22 cellular contexts compared by ENCODE assay signal in the genomic region with DNA sequence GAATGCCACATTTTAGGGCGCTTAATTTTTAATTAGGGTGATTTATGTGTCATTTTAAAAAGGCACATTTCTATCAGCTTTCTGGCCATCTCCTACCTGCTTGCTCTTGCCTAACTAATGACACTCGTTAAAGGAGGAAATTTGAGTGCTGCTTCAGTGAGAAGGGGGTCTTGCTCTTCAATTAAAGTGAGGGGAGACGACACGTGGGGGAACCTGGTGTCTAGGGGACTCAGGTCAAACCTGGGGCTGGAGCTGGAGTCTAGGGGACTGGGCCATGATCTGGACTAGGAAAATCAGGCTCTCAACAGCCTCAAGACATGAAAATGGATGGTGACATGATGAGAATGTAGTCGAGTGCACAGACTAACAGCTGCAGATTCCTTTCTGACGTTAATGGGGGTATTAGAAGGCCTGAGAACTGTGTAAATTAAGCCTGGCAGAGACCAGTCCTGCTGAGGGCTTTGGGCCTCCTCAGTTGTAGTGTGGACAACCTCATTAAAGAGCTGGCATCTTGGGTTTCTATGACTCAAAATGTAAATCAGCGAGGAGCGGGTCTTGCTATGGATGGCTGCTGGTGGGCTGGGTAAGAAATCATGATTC.
A peak's percentile ranks its signal among the peaks of the same experiment; 100 is the strongest.
DNase-seq lines count a peak whose midpoint lies in the region; ATAC-seq and TF ChIP-seq lines count a peak whose summit lies in the region.
"Had no signal": no experiment of that assay in that cellular context is flagged by ENCODE, and none has a peak within 500 bp of the region (broad histone marks: within the 10 kb centered on the region; RNA-seq: fewer than 3 reads in every experiment).

No MANE protein-coding gene starts in this region.

- H3K4me3 ChIP-seq in A673 (ENCODE audit: low read depth, low read length, poor library complexity, severe bottlenecking) (no peak overlapping the region), GM23338 (no peak overlapping the region)
- H3K4me3 ChIP-seq: MG63 had no signal

- CTCF ChIA-PET in A673 (lab: Charles Lee), result no interaction called here

- H3K9me3 ChIP-seq in A673 (ENCODE audit: low read depth, low read length, poor library complexity, severe bottlenecking) (no peaks in the 10 kb centered on the region), T-helper 17 cell (ENCODE audit: control insufficient read depth, low read length, poor library complexity, severe bottlenecking) (no peaks in the 10 kb centered on the region)
- H3K9me3 ChIP-seq: Caco-2, MG63 had no signal

- TF ChIP-seq CTCF in A673 (conservative IDR thresholded peaks at IDR 0.05; ENCODE audit: low read depth, low read length), result no peak
- no peak for TF ChIP-seq CTCF in GM23338 (conservative IDR thresholded peaks at IDR 0.05; ENCODE audit: low read depth in 2 of 2)

- ATAC-seq in GM23338 (no peak), HG02571 (IDR thresholded peaks at IDR 0.05; ENCODE audit: unreplicated experiment) (no peak), HG03571 (IDR thresholded peaks at IDR 0.05; ENCODE audit: unreplicated experiment) (no peak), T-helper 17 cell (no peak)
- ATAC-seq: CD8-positive, alpha-beta T cell; PC-3 had no signal

- no peaks in the 10 kb centered on the region for H3K9me2 ChIP-seq in GM23338 (ENCODE audit: insufficient read depth)

- peak; percentile 18 for DNase-seq in A673 (ENCODE audit: low spot score)
- no peak for DNase-seq in GM23338 (ENCODE audit: low spot score)
- peak; percentile 29 for DNase-seq in SK-N-DZ (ENCODE audit: low spot score)
- peak; percentile 60 for DNase-seq in myocyte (ENCODE audit: low read depth)
- no peak for DNase-seq in inferior parietal cortex (ENCODE audit: extremely low spot score)
- DNase-seq in T-helper 17 cell, result no peak
- DNase-seq: Caco-2; CD8-positive, alpha-beta T cell; H7; IMR-90; KG1; MG63; NCI-H1105 treated with DMSO at 0.1 percent for 48 hours; NCI-H2081; NCI-H446 treated with DMSO at 0.1 percent for 48 hours; NCI-H748 treated with DMSO at 0.1 percent for 48 hours; NK-92 treated with Interleukin-12 subunit alpha and Interleukin-12 subunit beta, amount 100 ng/mL, for 24 hours; PC-3 had no signal

- H3K27me3 Mint-ChIP-seq in GM23338 (ENCODE audit: insufficient read depth, low read depth, poor library complexity), result no peaks in the 10 kb centered on the region
- peaks cover 26% of the 10 kb centered on the region for H3K27me3 Mint-ChIP-seq in T-helper 17 cell

- H3K4me3 Mint-ChIP-seq in GM23338 (no peak overlapping the region), T-helper 17 cell (no peak overlapping the region)
- H3K4me3 Mint-ChIP-seq: B cell; CD8-positive, alpha-beta T cell had no signal

- POLR2A ChIA-PET in A673 (lab: Charles Lee; ENCODE audit: low non-redundant PET), result no interaction called here

- H3K4me1 ChIP-seq in A673 (ENCODE audit: insufficient read depth, low read length, poor library complexity, severe bottlenecking) (peaks cover 30% of the 10 kb centered on the region), GM23338 (ENCODE audit: insufficient read depth) (peaks cover 4% of the 10 kb centered on the region; the same call in 1 of the 2 replicates)
- H3K4me1 ChIP-seq: Caco-2 had no signal

- no peaks in the 10 kb centered on the region for H3K79me2 ChIP-seq in GM23338 (replicated peaks; ENCODE audit: insufficient read depth)

- H4K20me1 ChIP-seq in GM23338 (replicated peaks; ENCODE audit: insufficient read depth), result no peaks in the 10 kb centered on the region

- intact Hi-C loops in A673 (cut with micrococcal nuclease; ENCODE audit: unreplicated experiment), result no loop called here

- H2AFZ ChIP-seq in GM23338, result peak overlapping the region; percentile 38; the same call in 1 of the 2 replicates

- no peak overlapping the region for H3K4me2 ChIP-seq in GM23338

- H3K9me3 Mint-ChIP-seq in GM23338, result no peaks in the 10 kb centered on the region
- H3K9me3 Mint-ChIP-seq: CD8-positive, alpha-beta T cell had no signal

- H3K27ac ChIP-seq in A673 (ENCODE audit: low read depth, low read length, poor library complexity, severe bottlenecking) (peak overlapping the region; percentile 8), GM23338 (ENCODE audit: low read depth) (no peak overlapping the region)
- H3K27ac ChIP-seq: C4-2B had no signal

- H3K27me3 ChIP-seq in A673 (replicated peaks; ENCODE audit: insufficient read depth, low read depth, low read length, poor library complexity) (no peaks in the 10 kb centered on the region), GM23338 (ENCODE audit: insufficient read depth) (no peaks in the 10 kb centered on the region)
- H3K27me3 ChIP-seq: MG63 had no signal

- H3K4me1 Mint-ChIP-seq in GM23338 (peaks cover 21% of the 10 kb centered on the region), T-helper 17 cell (peaks cover 10% of the 10 kb centered on the region)
- H3K4me1 Mint-ChIP-seq: B cell had no signal

- no peaks in the 10 kb centered on the region for H3F3A ChIP-seq in GM23338 (replicated peaks; ENCODE audit: low read depth)

- no peaks in the 10 kb centered on the region for H3K36me3 Mint-ChIP-seq in GM23338 (ENCODE audit: low read depth)
- no peaks in the 10 kb centered on the region for H3K36me3 Mint-ChIP-seq in T-helper 17 cell (ENCODE audit: low read depth)
- H3K36me3 Mint-ChIP-seq: CD8-positive, alpha-beta T cell had no signal

- BruUV-seq in A673 (replicated peaks; lab: Mats Ljungman, UMichigan), result no TSS peak

- H3K27ac Mint-ChIP-seq in GM23338, result no peak overlapping the region
- no peak overlapping the region for H3K27ac Mint-ChIP-seq in T-helper 17 cell
- H3K27ac Mint-ChIP-seq: B cell; CD8-positive, alpha-beta T cell had no signal

- H3K36me3 ChIP-seq in A673 (ENCODE audit: insufficient read depth, low read length, poor library complexity, severe bottlenecking) (no peaks in the 10 kb centered on the region), GM23338 (ENCODE audit: insufficient read depth) (no peaks in the 10 kb centered on the region)
- H3K36me3 ChIP-seq: MG63 had no signal

TF ChIP-seq in GM23338, 12 proteins besides CTCF, POLR2A, EP300 and RAD21 (continues in another document):
- no peak for TF ChIP-seq EZH2phosphoT487 (IDR thresholded peaks at IDR 0.05; ENCODE audit: unreplicated experiment)
- TF ChIP-seq NANOG (IDR thresholded peaks at IDR 0.05; ENCODE audit: borderline replicate concordance), result no peak
- TF ChIP-seq ZNF331 (CRISPR knock-in tag; IDR thresholded peaks at IDR 0.05; ENCODE audit: low read depth), result no peak
- TF ChIP-seq, protein P1, sequence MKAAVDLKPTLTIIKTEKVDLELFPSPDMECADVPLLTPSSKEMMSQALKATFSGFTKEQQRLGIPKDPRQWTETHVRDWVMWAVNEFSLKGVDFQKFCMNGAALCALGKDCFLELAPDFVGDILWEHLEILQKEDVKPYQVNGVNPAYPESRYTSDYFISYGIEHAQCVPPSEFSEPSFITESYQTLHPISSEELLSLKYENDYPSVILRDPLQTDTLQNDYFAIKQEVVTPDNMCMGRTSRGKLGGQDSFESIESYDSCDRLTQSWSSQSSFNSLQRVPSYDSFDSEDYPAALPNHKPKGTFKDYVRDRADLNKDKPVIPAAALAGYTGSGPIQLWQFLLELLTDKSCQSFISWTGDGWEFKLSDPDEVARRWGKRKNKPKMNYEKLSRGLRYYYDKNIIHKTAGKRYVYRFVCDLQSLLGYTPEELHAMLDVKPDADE (IDR thresholded peaks at IDR 0.05), result no peak
- no peak for TF ChIP-seq EZH2 (IDR thresholded peaks at IDR 0.05; ENCODE audit: low read depth, unreplicated experiment)
- no peak for TF ChIP-seq STAT1 (IDR thresholded peaks at IDR 0.05; ENCODE audit: unreplicated experiment)

Comparison
In these comparisons a context has a peak if more than half of its experiments do, and no peak if none do; other contexts are left out.
1. DNase-seq: peak in A673 (single experiment), SK-N-DZ (single experiment) and myocyte (single experiment); none in GM23338 (single experiment), inferior parietal cortex (single experiment) and T-helper 17 cell (0 of 3).